Comparison of ENCODE assay signal across 29 cellular contexts in genomic region chr2:236472711-236473495, GRCh38.
"Had no signal": no experiment of that assay in that cellular context is flagged by ENCODE, and none has a peak within 500 bp of the region (broad histone marks: within the 10 kb centered on the region; RNA-seq: fewer than 3 reads in every experiment).

No MANE protein-coding gene starts in this region.

- H3K4me1 ChIP-seq: colonic mucosa, gastrocnemius medialis, lower lobe of right lung, suprapubic skin, transverse colon, upper lobe of right lung, uterus had no signal

- H3K9me3 ChIP-seq: colonic mucosa, gastrocnemius medialis, ovary, suprapubic skin, transverse colon, upper lobe of right lung, uterus had no signal

- H3K27ac ChIP-seq: colonic mucosa, epithelial cell of prostate, gastrocnemius medialis, lower lobe of right lung, ovary, suprapubic skin, transverse colon, upper lobe of right lung, uterus had no signal

- H3K4me2 ChIP-seq: smooth muscle cell had no signal

- H3K4me3 ChIP-seq: colonic mucosa, gastrocnemius medialis, lower lobe of right lung, ovary, smooth muscle cell, suprapubic skin, transverse colon, upper lobe of right lung, uterus had no signal

- H3K27me3 ChIP-seq: colonic mucosa, gastrocnemius medialis, ovary, suprapubic skin, upper lobe of right lung, uterus had no signal

- H3K36me3 ChIP-seq: colonic mucosa, gastrocnemius medialis, lower lobe of right lung, ovary, suprapubic skin, transverse colon, upper lobe of right lung, uterus had no signal

- DNase-seq: colonic mucosa; effector CD8-positive, alpha-beta T cell; endodermal cell; foreskin fibroblast; gastrocnemius medialis; glutamatergic neuron; immature natural killer cell; islet precursor cell; kidney glomerular epithelial cell; left colon; left ventricle myocardium superior; lower lobe of right lung; naive thymus-derived CD4-positive, alpha-beta T cell; occipital lobe; ovary; stimulated activated CD4-positive, alpha-beta T cell treated with anti-CD3 and anti-CD28 coated beads, Interleukin-12 subunit alpha, Interleukin-12 subunit beta, amount 100 ng/mL, for 4 hours; stimulated activated CD4-positive, alpha-beta T cell treated with anti-CD3 and anti-CD28 coated beads, Interleukin-1b, Interleukin-23, amount 100 ng/mL, for 48 hours; stimulated activated CD4-positive, alpha-beta T cell treated with anti-CD3 and anti-CD28 coated beads, Interleukin-4, amount 100 ng/mL, for 1 hour; stimulated activated CD8-positive, alpha-beta memory T cell treated with anti-CD3 and anti-CD28 coated beads, Interleukin-4, amount 100 ng/mL, for 48 hours; stimulated activated naive CD4-positive, alpha-beta T cell; stimulated activated naive CD8-positive, alpha-beta T cell treated with anti-CD3 and anti-CD28 coated beads, Interleukin-15, amount 100 ng/mL, for 72 hours; transverse colon; upper lobe of right lung; uterus had no signal

- ATAC-seq: esophagus mucosa; gastrocnemius medialis; left colon; left ventricle myocardium superior; lower lobe of right lung; naive thymus-derived CD4-positive, alpha-beta T cell; sciatic nerve; stimulated activated naive CD8-positive, alpha-beta T cell treated with anti-CD3 and anti-CD28 coated beads, Interleukin-15, amount 100 ng/mL, for 72 hours; upper lobe of right lung had no signal
